Comparison of ENCODE assay signal across 10 cellular contexts in the genomic region with DNA sequence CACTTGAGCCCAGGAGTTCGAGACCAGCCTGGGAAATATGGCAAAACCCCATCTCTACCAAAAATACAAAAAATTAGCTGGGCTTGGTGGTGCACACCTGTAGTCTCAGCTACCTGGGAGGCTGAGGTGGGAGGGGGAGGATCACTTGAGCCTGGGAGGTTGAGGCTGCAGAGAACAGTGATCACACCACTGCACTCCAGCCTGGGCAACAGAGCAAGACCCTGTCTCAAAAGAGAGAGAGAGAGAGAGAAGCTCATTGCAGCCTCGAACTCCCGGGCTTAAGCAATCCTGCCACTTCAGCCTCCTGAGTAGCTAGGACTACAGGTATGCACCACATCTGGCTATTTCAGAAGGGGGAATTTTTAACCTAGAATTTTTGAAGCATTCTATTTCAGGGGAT. TPM values are rescaled to one million over a fixed set of nuclear protein-coding genes. Genes with fewer than 3 reads are reported as not detected.
DNase-seq lines count a peak whose midpoint lies in the region; ATAC-seq, FAIRE-seq and TF ChIP-seq lines count a peak whose summit lies in the region.
"Not testable (repeated sequence)": the region's sequence is repeated elsewhere in the genome, so short reads cannot be mapped to it uniquely, and the experiment has no call there.
"Had no signal": no experiment of that assay in that cellular context is flagged by ENCODE, and none has a peak within 500 bp of the region (broad histone marks: within the 10 kb centered on the region; RNA-seq: fewer than 3 reads in every experiment).

No MANE protein-coding gene starts in this region.

- WGBS in HepG2 (ENCODE audit: low lambda C conversion rate) = 4% methylated on average over 3 of the region's 3 CpGs

- H3K9me2 ChIP-seq in Loucy (replicated peaks; ENCODE audit: low read depth, low read length) = not testable (repeated sequence)

- not testable (repeated sequence) for H3K9ac ChIP-seq in Loucy (ENCODE audit: low read depth, low read length, poor library complexity, severe bottlenecking); HepG2 (ENCODE audit: insufficient read depth, low read depth, low read length)

- peak overlapping the region; percentile 55 for H3K27ac ChIP-seq in C4-2B
- peak overlapping the region; percentile 100 for H3K27ac ChIP-seq in VCaP
- H3K27ac ChIP-seq in HepG2 (ENCODE audit: extremely low read length, insufficient read depth, low read length) = not testable (repeated sequence)

- ATAC-seq in HepG2 = not testable (repeated sequence)

- H4K20me1 ChIP-seq in Loucy (ENCODE audit: insufficient read depth, low read length, poor library complexity, severe bottlenecking); HepG2 (ENCODE audit: insufficient read depth, low read length): not testable (repeated sequence)

- in situ Hi-C loops in HepG2 (cut with HindIII; ENCODE audit: extremely low pct_ligation_motif_present, low pct_unique_long_range_greater_than_20kb) = not testable (repeated sequence)

- FAIRE-seq in HepG2 (lab: Jason Lieb, UNC) = not testable (repeated sequence)

- CTCF ChIA-PET in HepG2 (lab: Yijun Ruan, JAX; ENCODE audit: low intra/inter-chr PET ratio, low total read pairs) = not testable (repeated sequence)

- not testable (repeated sequence) for TF ChIP-seq POLR2A in HepG2 (IDR thresholded peaks at IDR 0.05; ENCODE audit: insufficient read depth in 1 of 2, low read depth in 2 of 2, low read length in 2 of 2)

- H3K27me3 ChIP-seq in Loucy (ENCODE audit: insufficient read depth, low read length, poor library complexity, severe bottlenecking) = not testable (repeated sequence)
- peaks cover 3 to 30% of the 10 kb centered on the region in 2 experiments; a peak in 4 of 5 replicates for H3K27me3 ChIP-seq in HepG2 (ENCODE audit: control insufficient read depth in 1 of 2, insufficient read depth in 2 of 2, low read length in 2 of 2)

- H2AFZ ChIP-seq in Loucy (ENCODE audit: low read length) = peak overlapping the region; percentile 98
- not testable (repeated sequence) for H2AFZ ChIP-seq in HepG2 (ENCODE audit: low read length)

- peaks cover 12% of the 10 kb centered on the region for H3K4me1 ChIP-seq in Loucy (ENCODE audit: insufficient read depth, low read length, poor library complexity, severe bottlenecking)
- H3K4me1 ChIP-seq in HepG2 (ENCODE audit: insufficient read depth, low read length) = peaks cover 11% of the 10 kb centered on the region

- not testable (repeated sequence) for H3F3A ChIP-seq in Loucy (ENCODE audit: low read depth)

- not testable (repeated sequence) for TF ChIP-seq CTCF in C4-2B (conservative IDR thresholded peaks at IDR 0.05); Loucy (conservative IDR thresholded peaks at IDR 0.05; ENCODE audit: low read length); VCaP (conservative IDR thresholded peaks at IDR 0.05); HepG2 (CRISPR knock-in tag; IDR thresholded peaks at IDR 0.05)

- not testable (repeated sequence) for H3K36me3 ChIP-seq in Loucy (ENCODE audit: insufficient read depth, low read length); HepG2 (replicated peaks in 1 of 2; ENCODE audit: control insufficient read depth in 1 of 2, insufficient read depth in 2 of 2, low read length in 2 of 2)

- not testable (repeated sequence) for H3K79me2 ChIP-seq in Loucy (ENCODE audit: insufficient read depth, low read length); HepG2 (ENCODE audit: insufficient read depth, low read length)

- not testable (repeated sequence) for H3K4me2 ChIP-seq in Loucy (ENCODE audit: low read depth, low read length, poor library complexity, severe bottlenecking); HepG2 (ENCODE audit: low read depth, low read length)

- intact Hi-C loops in HepG2 (cut with micrococcal nuclease; ENCODE audit: unreplicated experiment) = not testable (repeated sequence)

- H3K9me3 ChIP-seq in Loucy (ENCODE audit: insufficient read depth, low read depth, low read length); HepG2 (ENCODE audit: low read length): not testable (repeated sequence)

- not testable (repeated sequence) for TF ChIP-seq RAD21 in HepG2 (CRISPR knock-in tag; IDR thresholded peaks at IDR 0.05)

- not testable (repeated sequence) for BruUV-seq in HepG2 (replicated peaks; lab: Mats Ljungman, UMichigan)

- POLR2A ChIA-PET in HepG2 (lab: Yijun Ruan, JAX) = not testable (repeated sequence)

- H3K4me3 ChIP-seq in Loucy (ENCODE audit: low read length, poor library complexity, severe bottlenecking); HepG2 (replicated peaks in 1 of 3; ENCODE audit: insufficient read depth in 1 of 3, low read depth in 2 of 3, low read length in 3 of 3): not testable (repeated sequence)

- DNase-seq in ecto neural progenitor cell (ENCODE audit: low spot score) = peak; percentile 36
- not testable (repeated sequence) for DNase-seq in HepG2 (ENCODE audit: low spot score)

- TF ChIP-seq EP300 in HepG2 (IDR thresholded peaks at IDR 0.05; ENCODE audit: low read depth in 2 of 2, low read length in 2 of 2); HepG2 (CRISPR knock-in tag; IDR thresholded peaks at IDR 0.05; ENCODE audit: borderline replicate concordance): not testable (repeated sequence)

RNA-seq across cellular contexts. Expression of a gene that starts 5.8 kb away (rescaled TPM):
- not detected in 2 replicates for total RNA-seq in HepG2 (2016; rRNA removed; fragmentation: Illumina TruSeq; extraction: Trizol)
- total RNA-seq in HepG2 (2016; cell fraction: cytosol; rRNA removed; fragmentation: Illumina TruSeq; extraction: Trizol; ENCODE audit: low read depth) = not detected in 2 replicates
- total RNA-seq in HepG2 (2016; cell fraction: insoluble cytoplasmic fraction; rRNA removed; fragmentation: Illumina TruSeq; extraction: Trizol) = not detected in 2 replicates
- total RNA-seq in HepG2 (2016; cell fraction: membrane; rRNA removed; fragmentation: Illumina TruSeq; extraction: Trizol) = not detected in 2 replicates
- total RNA-seq in HepG2 (2016; cell fraction: nucleus; rRNA removed; fragmentation: Illumina TruSeq; extraction: Trizol) = not detected in 2 replicates
- polyA plus RNA-seq in HepG2 (2011; rRNA removed) = not detected in 2 replicates
- polyA plus RNA-seq in HepG2 (2011; cell fraction: cytosol; rRNA removed) = not detected in 2 replicates
- polyA plus RNA-seq in HepG2 (2011; cell fraction: nucleus; rRNA removed) = not detected in 2 replicates
- polyA plus RNA-seq in HepG2 (2012) = not detected in 2 replicates
- polyA plus RNA-seq in HepG2 (2016; cell fraction: cytosol; fragmentation: Illumina TruSeq; extraction: Trizol; ENCODE audit: low read depth) = not detected in 2 replicates
- polyA plus RNA-seq in HepG2 (2016; cell fraction: insoluble cytoplasmic fraction; fragmentation: Illumina TruSeq; extraction: Trizol; ENCODE audit: low read depth) = not detected in 2 replicates
- polyA plus RNA-seq in HepG2 (2016; cell fraction: membrane; fragmentation: Illumina TruSeq; extraction: Trizol; ENCODE audit: low read depth) = not detected in 2 replicates
- polyA plus RNA-seq in HepG2 (2016; cell fraction: nucleus; fragmentation: Illumina TruSeq; extraction: Trizol; ENCODE audit: insufficient read depth, low read depth) = not detected in 2 replicates
- not detected in 2 replicates for polyA minus RNA-seq in HepG2 (2011; rRNA and poly(A)+ RNA removed; ENCODE audit: low replicate concordance)
- not detected in 2 replicates for polyA minus RNA-seq in HepG2 (2011; cell fraction: cytosol; rRNA and poly(A)+ RNA removed)
- polyA minus RNA-seq in HepG2 (2011; cell fraction: nucleus; rRNA and poly(A)+ RNA removed) = not detected in 2 replicates
- total RNA-seq: Calu3; CD4-positive, alpha-beta memory T cell; Daoy; GM23338; H4 had no signal
- polyA plus RNA-seq: CD4-positive, alpha-beta memory T cell; GM23338 had no signal

RNA-seq across cellular contexts. Expression of a gene that starts 6.4 kb away (rescaled TPM):
- not detected in 2 replicates for total RNA-seq in HepG2 (2016; rRNA removed; fragmentation: Illumina TruSeq; extraction: Trizol)
- not detected in 2 replicates for total RNA-seq in HepG2 (2016; cell fraction: cytosol; rRNA removed; fragmentation: Illumina TruSeq; extraction: Trizol; ENCODE audit: low read depth)
- not detected in 2 replicates for total RNA-seq in HepG2 (2016; cell fraction: insoluble cytoplasmic fraction; rRNA removed; fragmentation: Illumina TruSeq; extraction: Trizol)
- not detected in 2 replicates for total RNA-seq in HepG2 (2016; cell fraction: membrane; rRNA removed; fragmentation: Illumina TruSeq; extraction: Trizol)
- not detected in 2 replicates for total RNA-seq in HepG2 (2016; cell fraction: nucleus; rRNA removed; fragmentation: Illumina TruSeq; extraction: Trizol)
- not detected in 2 replicates for polyA plus RNA-seq in HepG2 (2011; rRNA removed)
- not detected in 2 replicates for polyA plus RNA-seq in HepG2 (2011; cell fraction: cytosol; rRNA removed)
- not detected in 2 replicates for polyA plus RNA-seq in HepG2 (2011; cell fraction: nucleus; rRNA removed)
- polyA plus RNA-seq in HepG2 (2012) = not detected in 2 replicates
- not detected in 2 replicates for polyA plus RNA-seq in HepG2 (2016; cell fraction: cytosol; fragmentation: Illumina TruSeq; extraction: Trizol; ENCODE audit: low read depth)
- not detected in 2 replicates for polyA plus RNA-seq in HepG2 (2016; cell fraction: insoluble cytoplasmic fraction; fragmentation: Illumina TruSeq; extraction: Trizol; ENCODE audit: low read depth)
- polyA plus RNA-seq in HepG2 (2016; cell fraction: membrane; fragmentation: Illumina TruSeq; extraction: Trizol; ENCODE audit: low read depth) = not detected in 2 replicates
- not detected in 2 replicates for polyA plus RNA-seq in HepG2 (2016; cell fraction: nucleus; fragmentation: Illumina TruSeq; extraction: Trizol; ENCODE audit: insufficient read depth, low read depth)
- not detected in 2 replicates for polyA minus RNA-seq in HepG2 (2011; rRNA and poly(A)+ RNA removed; ENCODE audit: low replicate concordance)
- polyA minus RNA-seq in HepG2 (2011; cell fraction: cytosol; rRNA and poly(A)+ RNA removed) = not detected in 2 replicates
- not detected in 2 replicates for polyA minus RNA-seq in HepG2 (2011; cell fraction: nucleus; rRNA and poly(A)+ RNA removed)
- total RNA-seq: Calu3; CD4-positive, alpha-beta memory T cell; Daoy; GM23338; H4 had no signal
- polyA plus RNA-seq: CD4-positive, alpha-beta memory T cell; GM23338 had no signal

RNA-seq across cellular contexts. Expression of a gene that starts 12.0 kb away (rescaled TPM):
- total RNA-seq in HepG2 (2016; rRNA removed; fragmentation: Illumina TruSeq; extraction: Trizol) = not detected in 2 replicates
- total RNA-seq in HepG2 (2016; cell fraction: cytosol; rRNA removed; fragmentation: Illumina TruSeq; extraction: Trizol; ENCODE audit: low read depth) = not detected in 2 replicates
- not detected in 2 replicates for total RNA-seq in HepG2 (2016; cell fraction: insoluble cytoplasmic fraction; rRNA removed; fragmentation: Illumina TruSeq; extraction: Trizol)
- not detected in 2 replicates for total RNA-seq in HepG2 (2016; cell fraction: membrane; rRNA removed; fragmentation: Illumina TruSeq; extraction: Trizol)
- not detected in 2 replicates for total RNA-seq in HepG2 (2016; cell fraction: nucleus; rRNA removed; fragmentation: Illumina TruSeq; extraction: Trizol)
- polyA plus RNA-seq in HepG2 (2011; rRNA removed) = not detected in 2 replicates
- polyA plus RNA-seq in HepG2 (2011; cell fraction: cytosol; rRNA removed) = not detected in 2 replicates
- not detected in 2 replicates for polyA plus RNA-seq in HepG2 (2011; cell fraction: nucleus; rRNA removed)
- polyA plus RNA-seq in HepG2 (2012) = not detected in 2 replicates
- not detected in 2 replicates for polyA plus RNA-seq in HepG2 (2016; cell fraction: cytosol; fragmentation: Illumina TruSeq; extraction: Trizol; ENCODE audit: low read depth)
- polyA plus RNA-seq in HepG2 (2016; cell fraction: insoluble cytoplasmic fraction; fragmentation: Illumina TruSeq; extraction: Trizol; ENCODE audit: low read depth) = not detected in 2 replicates
- not detected in 2 replicates for polyA plus RNA-seq in HepG2 (2016; cell fraction: membrane; fragmentation: Illumina TruSeq; extraction: Trizol; ENCODE audit: low read depth)
- polyA plus RNA-seq in HepG2 (2016; cell fraction: nucleus; fragmentation: Illumina TruSeq; extraction: Trizol; ENCODE audit: insufficient read depth, low read depth) = not detected in 2 replicates
- polyA minus RNA-seq in HepG2 (2011; rRNA and poly(A)+ RNA removed; ENCODE audit: low replicate concordance) = 0.82 TPM in 1 of 2 replicates, not detected in the other
- polyA minus RNA-seq in HepG2 (2011; cell fraction: cytosol; rRNA and poly(A)+ RNA removed) = not detected in 2 replicates
- not detected in 2 replicates for polyA minus RNA-seq in HepG2 (2011; cell fraction: nucleus; rRNA and poly(A)+ RNA removed)
- total RNA-seq: CD4-positive, alpha-beta memory T cell; GM23338 had no signal
- polyA plus RNA-seq: CD4-positive, alpha-beta memory T cell; GM23338 had no signal
